In genomic region chr12:49298160-49298559, GRCh38 we compare ENCODE assay signal across 11 cellular contexts. TPM values are rescaled to one million over a fixed set of nuclear protein-coding genes. Genes with fewer than 3 reads are reported as not detected.
DNase-seq lines count a peak whose midpoint lies in the region; TF ChIP-seq lines count a peak whose summit lies in the region.
"Had no signal": no experiment of that assay in that cellular context is flagged by ENCODE, and none has a peak within 500 bp of the region (broad histone marks: within the 10 kb centered on the region; RNA-seq: fewer than 3 reads in every experiment).

No MANE protein-coding gene starts in this region.

- H4K20me1 ChIP-seq in MM.1S (ENCODE audit: insufficient read depth, low read length) = no peaks in the 10 kb centered on the region
- no peaks in the 10 kb centered on the region for H4K20me1 ChIP-seq in smooth muscle cell (ENCODE audit: low read depth)

- peaks cover 50% of the 10 kb centered on the region for H3K27me3 Mint-ChIP-seq in activated CD4-positive, alpha-beta T cell treated with anti-CD3 and anti-CD28 coated beads, Interleukin-2, amount 10 ng/mL, durations not matched to agents 7 days and 5 days

- H3K4me3 ChIP-seq in MM.1S (ENCODE audit: low read length) = no peak overlapping the region
- H3K4me3 ChIP-seq in cardiac fibroblast (replicated peaks in 1 of 2; ENCODE audit: low read depth in 2 of 2, low read length in 2 of 2) = no peak overlapping the region
- H3K4me3 ChIP-seq in sigmoid colon = no peak overlapping the region
- no peak overlapping the region for H3K4me3 ChIP-seq in A673 (ENCODE audit: low read depth, low read length, poor library complexity, severe bottlenecking)
- H3K4me3 ChIP-seq in smooth muscle cell = no peak overlapping the region
- H3K4me3 ChIP-seq: lung had no signal

- H3F3A ChIP-seq in MM.1S (ENCODE audit: insufficient read depth, low read length) (no peaks in the 10 kb centered on the region), smooth muscle cell (ENCODE audit: low read depth) (no peaks in the 10 kb centered on the region)

- peaks cover 40% of the 10 kb centered on the region for H3K4me1 Mint-ChIP-seq in activated CD4-positive, alpha-beta T cell treated with anti-CD3 and anti-CD28 coated beads, Interleukin-2, amount 10 ng/mL, durations not matched to agents 7 days and 5 days

- no TSS peak for BruUV-seq in A673 (replicated peaks; lab: Mats Ljungman, UMichigan)

- no peak overlapping the region for H3K4me2 ChIP-seq in MM.1S (ENCODE audit: low read depth, low read length)
- H3K4me2 ChIP-seq in smooth muscle cell = no peak overlapping the region

- 24 to 43% methylated on average over 6 of the region's 6 CpGs for WGBS in sigmoid colon, 2 donors
- 85% methylated on average over 6 of the region's 6 CpGs for WGBS in smooth muscle cell (ENCODE audit: low lambda C conversion rate)

- intact Hi-C loops in sigmoid colon (cut with DNase I) = no loop called here
- intact Hi-C loops in A673 (cut with micrococcal nuclease; ENCODE audit: unreplicated experiment) = no loop called here

- H3K27me3 ChIP-seq in MM.1S (replicated peaks; ENCODE audit: insufficient read depth, low read length) (peaks cover 54% of the 10 kb centered on the region), sigmoid colon (peaks cover 46 to 88% (median 54%) of the 10 kb centered on the region in 3 donors), A673 (replicated peaks; ENCODE audit: insufficient read depth, low read depth, low read length, poor library complexity) (no peaks in the 10 kb centered on the region), smooth muscle cell (ENCODE audit: low read depth) (peaks cover 67% of the 10 kb centered on the region)

- H3K9ac ChIP-seq in MM.1S (ENCODE audit: low read length) (no peak overlapping the region), smooth muscle cell (ENCODE audit: low read depth) (no peak overlapping the region)

- H2AFZ ChIP-seq in MM.1S (ENCODE audit: low read length) = no peak overlapping the region
- no peak overlapping the region for H2AFZ ChIP-seq in smooth muscle cell (ENCODE audit: low read depth)

- H3K9me2 ChIP-seq in MM.1S (replicated peaks; ENCODE audit: insufficient read depth, low read length) = no peaks in the 10 kb centered on the region

- CTCF ChIA-PET in activated CD4-positive, alpha-beta T cell treated with anti-CD3 and anti-CD28 coated beads, Interleukin-2, amount 10 ng/mL, durations not matched to agents 7 days and 5 days (lab: Charles Lee) = interaction anchor here (1.2 to 2.7 kb wide), 3 partner anchors 25 to 265 kb away, joined by 3 to 9 read pairs (median 4); partner anchors contain the start of gene TROAP
- CTCF ChIA-PET in A673 (lab: Charles Lee) = no interaction called here

- H3K36me3 ChIP-seq in MM.1S (replicated peaks; ENCODE audit: insufficient read depth, low read length) = no peaks in the 10 kb centered on the region
- H3K36me3 ChIP-seq in sigmoid colon = no peaks in the 10 kb centered on the region
- H3K36me3 ChIP-seq in A673 (ENCODE audit: insufficient read depth, low read length, poor library complexity, severe bottlenecking) = no peaks in the 10 kb centered on the region
- H3K36me3 ChIP-seq in smooth muscle cell (ENCODE audit: low read depth) = no peaks in the 10 kb centered on the region
- H3K36me3 ChIP-seq: adrenal gland had no signal

- peak overlapping the region; percentile 15 for H3K4me3 Mint-ChIP-seq in activated CD4-positive, alpha-beta T cell treated with anti-CD3 and anti-CD28 coated beads, Interleukin-2, amount 10 ng/mL, durations not matched to agents 7 days and 5 days

- H3K4me1 ChIP-seq in MM.1S (ENCODE audit: low read length) (peaks cover 7% of the 10 kb centered on the region; the same call in 1 of the 2 replicates), sigmoid colon (peaks cover 0 to 27% (median 23%) of the 10 kb centered on the region in 4 donors), A673 (ENCODE audit: insufficient read depth, low read length, poor library complexity, severe bottlenecking) (peaks cover 12% of the 10 kb centered on the region), smooth muscle cell (ENCODE audit: low read depth) (no peaks in the 10 kb centered on the region)

- no peaks in the 10 kb centered on the region for H3K9me3 Mint-ChIP-seq in activated CD4-positive, alpha-beta T cell treated with anti-CD3 and anti-CD28 coated beads, Interleukin-2, amount 10 ng/mL, durations not matched to agents 7 days and 5 days

- POLR2A ChIA-PET in activated CD4-positive, alpha-beta T cell treated with anti-CD3 and anti-CD28 coated beads, Interleukin-2, amount 10 ng/mL, durations not matched to agents 7 days and 5 days (lab: Charles Lee) = no interaction called here
- POLR2A ChIA-PET in A673 (lab: Charles Lee; ENCODE audit: low non-redundant PET) = no interaction called here

- no peak for TF ChIP-seq POLR2A in sigmoid colon (IDR thresholded peaks at IDR 0.05)

- no peak for DNase-seq in activated CD4-positive, alpha-beta T cell treated with anti-CD3 and anti-CD28 coated beads, Interleukin-2, amount 10 ng/mL, durations not matched to agents 7 days and 5 days
- DNase-seq in activated CD4-positive, alpha-beta T cell treated with anti-CD3 and anti-CD28 coated beads, Interleukin-2, amount 50 U/mL, for 4 hours = no peak
- DNase-seq in MM.1S (no peak), cardiac fibroblast (ENCODE audit: low read depth in 2 of 2) (no peak), sigmoid colon (peak; percentile 40), A673 (ENCODE audit: low spot score) (no peak), NCI-H187 treated with DMSO at 0.1 percent for 48 hours (lab: John Stamatoyannopoulos, UW) (no peak), smooth muscle cell (lab: John Stamatoyannopoulos, UW; ENCODE audit: unreplicated experiment) (no peak)
- DNase-seq: NCI-H446 treated with DMSO at 0.1 percent for 48 hours had no signal

- H3K27ac Mint-ChIP-seq in activated CD4-positive, alpha-beta T cell treated with anti-CD3 and anti-CD28 coated beads, Interleukin-2, amount 10 ng/mL, durations not matched to agents 7 days and 5 days = no peak overlapping the region

- peak; percentile 22 for TF ChIP-seq CTCF in MM.1S (IDR thresholded peaks at IDR 0.05; ENCODE audit: low read length)
- peak; percentile 5 for TF ChIP-seq CTCF in cardiac fibroblast (IDR thresholded peaks at IDR 0.05; ENCODE audit: low read depth, low read length)
- TF ChIP-seq CTCF in sigmoid colon (IDR thresholded peaks at IDR 0.05) = no peak
- TF ChIP-seq CTCF in A673 (conservative IDR thresholded peaks at IDR 0.05; ENCODE audit: low read depth, low read length) = no peak
- TF ChIP-seq CTCF in smooth muscle cell (IDR thresholded peaks at IDR 0.05; ENCODE audit: borderline replicate concordance, insufficient read depth, poor library complexity, severe bottlenecking) = no peak

- H3K9me3 ChIP-seq in MM.1S (replicated peaks; ENCODE audit: insufficient read depth, low read length) (no peaks in the 10 kb centered on the region), sigmoid colon (no peaks in the 10 kb centered on the region), A673 (ENCODE audit: low read depth, low read length, poor library complexity, severe bottlenecking) (no peaks in the 10 kb centered on the region), smooth muscle cell (replicated peaks; ENCODE audit: low read depth) (no peaks in the 10 kb centered on the region)
- H3K9me3 ChIP-seq: adrenal gland had no signal

- no peaks in the 10 kb centered on the region for H3K36me3 Mint-ChIP-seq in activated CD4-positive, alpha-beta T cell treated with anti-CD3 and anti-CD28 coated beads, Interleukin-2, amount 10 ng/mL, durations not matched to agents 7 days and 5 days (ENCODE audit: low read depth)

- H3K79me2 ChIP-seq in MM.1S (ENCODE audit: low read length) (no peaks in the 10 kb centered on the region), smooth muscle cell (ENCODE audit: low read depth) (no peaks in the 10 kb centered on the region)

- no peak overlapping the region for H3K27ac ChIP-seq in MM.1S (ENCODE audit: low read length)
- H3K27ac ChIP-seq in sigmoid colon = no peak overlapping the region
- no peak overlapping the region for H3K27ac ChIP-seq in A673 (ENCODE audit: low read depth, low read length, poor library complexity, severe bottlenecking)
- no peak overlapping the region for H3K27ac ChIP-seq in smooth muscle cell (ENCODE audit: low read depth)
- H3K27ac ChIP-seq: adrenal gland had no signal

- TF ChIP-seq EP300 in sigmoid colon (IDR thresholded peaks at IDR 0.05) = no peak

RNA-seq across cellular contexts. Expression of gene PRPH, which starts 3.2 kb away (rescaled TPM):
- total RNA-seq in activated CD4-positive, alpha-beta T cell treated with anti-CD3 and anti-CD28 coated beads, Interleukin-2, amount 10 ng/mL, durations not matched to agents 7 days and 5 days = not detected
- 10 to 100 TPM; 19.7 to 56.2 (median 38.6) TPM for total RNA-seq in sigmoid colon
- 10 to 100 TPM in 1 of 3 donors, 1 to 10 TPM in 1, under 1 TPM in 1; 0.46 to 31.8 (median 2.4) TPM for polyA plus RNA-seq in sigmoid colon
- total RNA-seq in A673 (2021) = not detected in 2 replicates
- not detected in 2 replicates for total RNA-seq in smooth muscle cell
- 0.43 TPM in 1 of 2 replicates, not detected in the other for polyA plus RNA-seq in smooth muscle cell

RNA-seq across cellular contexts. Expression of gene TROAP, which starts 24.9 kb away (rescaled TPM):
- 100 to 1,000 TPM; 111 to 115 TPM for total RNA-seq in activated CD4-positive, alpha-beta T cell treated with anti-CD3 and anti-CD28 coated beads, Interleukin-2, amount 10 ng/mL, durations not matched to agents 7 days and 5 days
- total RNA-seq in sigmoid colon (under 1 TPM in 1 of 4 donors, not detected in 3; 0.36 TPM), A673 (2021) (121 and 124 TPM in 2 replicates), smooth muscle cell (2.6 and 3.7 TPM in 2 replicates)
- polyA plus RNA-seq in sigmoid colon (10 to 100 TPM in 1 of 3 donors, 1 to 10 TPM in 2; 4.8 to 25.7 (median 5.1) TPM), smooth muscle cell (8.5 and 10.2 TPM in 2 replicates)

RNA-seq across cellular contexts. Expression of gene TUBA1C, which starts 33.3 kb away (rescaled TPM):
- total RNA-seq in activated CD4-positive, alpha-beta T cell treated with anti-CD3 and anti-CD28 coated beads, Interleukin-2, amount 10 ng/mL, durations not matched to agents 7 days and 5 days = 100 to 1,000 TPM; 246 to 278 TPM
- total RNA-seq in sigmoid colon (100 to 1,000 TPM in 1 of 4 donors, 10 to 100 TPM in 3; 54.8 to 108 (median 87.2) TPM), A673 (2021) (510 and 622 TPM in 2 replicates), smooth muscle cell (538 and 586 TPM in 2 replicates)
- polyA plus RNA-seq in sigmoid colon (100 to 1,000 TPM; 411 to 694 (median 519) TPM), smooth muscle cell (280 and 284 TPM in 2 replicates)

RNA-seq across cellular contexts. Expression of gene C1QL4, which starts 38.8 kb away (rescaled TPM):
- not detected for total RNA-seq in activated CD4-positive, alpha-beta T cell treated with anti-CD3 and anti-CD28 coated beads, Interleukin-2, amount 10 ng/mL, durations not matched to agents 7 days and 5 days
- total RNA-seq in sigmoid colon (not detected), A673 (2021) (0.41 and 1.0 TPM in 2 replicates), smooth muscle cell (not detected in 2 replicates)
- polyA plus RNA-seq in sigmoid colon (under 1 TPM in 1 of 3 donors, not detected in 2; 0.03 TPM), smooth muscle cell (0.09 TPM in 1 of 2 replicates, not detected in the other)
- total RNA-seq: lung had no signal
- polyA plus RNA-seq: adrenal gland had no signal

RNA-seq across cellular contexts. Expression of gene DNAJC22, which starts 48.5 kb away (rescaled TPM):
- not detected for total RNA-seq in activated CD4-positive, alpha-beta T cell treated with anti-CD3 and anti-CD28 coated beads, Interleukin-2, amount 10 ng/mL, durations not matched to agents 7 days and 5 days
- total RNA-seq in sigmoid colon (under 1 TPM in 3 of 4 donors, not detected in 1; under 0.01 to 0.28 (median 0.16) TPM), A673 (2021) (1.9 and 3.0 TPM in 2 replicates), smooth muscle cell (0.09 and 1.1 TPM in 2 replicates)
- polyA plus RNA-seq in sigmoid colon (10 to 100 TPM in 1 of 3 donors, 1 to 10 TPM in 2; 4.6 to 12.8 (median 7.8) TPM), smooth muscle cell (1.8 and 2.4 TPM in 2 replicates)

Comparison
In these comparisons a context has a peak if more than half of its experiments do, and no peak if none do; other contexts are left out.
1. CTCF ChIP-seq: peak in MM.1S (single experiment) and cardiac fibroblast (single experiment); none in sigmoid colon (0 of 4), A673 (single experiment) and smooth muscle cell (single experiment).
2. RNA of gene PRPH, which starts 3.2 kb away (total RNA-seq): 19.7 to 56.2 TPM in sigmoid colon; not detected in A673, not detected in activated CD4-positive, alpha-beta T cell treated with anti-CD3 and anti-CD28 coated beads, Interleukin-2, amount 10 ng/mL, durations not matched to agents 7 days and 5 days and not detected in smooth muscle cell; every median in the first group is over 10 times any median in the second.
3. RNA of gene TROAP, which starts 24.9 kb away (total RNA-seq): 121 to 124 TPM in A673 and 111 to 115 TPM in activated CD4-positive, alpha-beta T cell treated with anti-CD3 and anti-CD28 coated beads, Interleukin-2, amount 10 ng/mL, durations not matched to agents 7 days and 5 days; 2.6 to 3.7 TPM in smooth muscle cell and 0.36 TPM in sigmoid colon; every median in the first group is over 10 times any median in the second.